ENCODE assay signal across 25 cellular contexts in the genomic region with DNA sequence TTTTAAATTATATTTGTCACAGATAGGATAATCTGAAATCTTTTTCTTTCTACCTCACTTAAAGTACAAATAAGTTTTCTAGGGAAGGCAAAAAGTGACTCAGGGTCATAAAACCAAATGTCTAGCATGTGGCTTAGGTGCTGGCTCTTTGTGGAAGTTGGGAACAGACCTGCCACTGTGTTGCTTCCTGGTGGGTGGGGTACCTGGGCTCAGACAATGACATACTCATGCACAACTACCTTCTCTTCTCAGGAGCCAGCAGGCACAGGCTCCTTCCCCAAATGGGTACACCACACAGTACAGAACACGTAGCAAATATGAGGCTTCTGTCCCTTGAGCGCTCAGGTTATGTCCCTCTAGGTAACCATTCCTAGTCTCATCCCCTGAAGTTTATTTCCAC. TPM values are rescaled to one million over a fixed set of nuclear protein-coding genes. Genes with fewer than 3 reads are reported as not detected.
"Had no signal": no experiment of that assay in that cellular context is flagged by ENCODE, and none has a peak within 500 bp of the region (broad histone marks: within the 10 kb centered on the region; RNA-seq: fewer than 3 reads in every experiment).

No MANE protein-coding gene starts in this region.

- H3K4me3 ChIP-seq: heart right ventricle had no signal

- DNase-seq: activated B cell treated with CpG ODN at 0.5 μM for 24 hours; activated CD4-positive, alpha-beta memory T cell treated with anti-CD3 and anti-CD28 coated beads for 36 hours; activated CD4-positive, alpha-beta T cell treated with anti-CD3 and anti-CD28 coated beads for 36 hours; activated gamma-delta T cell; activated naive CD4-positive, alpha-beta T cell treated with anti-CD3 and anti-CD28 coated beads, Interleukin-2, amount 50 U/mL, for 16 hours; activated naive CD8-positive, alpha-beta T cell treated with anti-CD3 and anti-CD28 coated beads, Interleukin-2, amount 50 U/mL, for 24 hours; foreskin fibroblast; heart right ventricle; left ventricle myocardium superior; mammary epithelial cell; midbrain; naive B cell; occipital lobe; stimulated activated CD4-positive, alpha-beta T cell treated with anti-CD3 and anti-CD28 coated beads, Interleukin-2, amount 100 ng/mL, for 48 hours; stimulated activated CD8-positive, alpha-beta memory T cell treated with anti-CD3 and anti-CD28 coated beads, Interleukin-4, amount 100 ng/mL, for 48 hours; stimulated activated naive B cell treated with anti-CD40 and anti-IgM and Interleukin-4, amounts not matched to agents 10 μg/mL and 1 μg/mL and 100 μg/mL, for 72 hours; T-helper 17 cell had no signal

- H3K4me3 Mint-ChIP-seq: activated B cell treated with CpG ODN at 0.5 μM for 24 hours; activated CD4-positive, alpha-beta memory T cell treated with anti-CD3 and anti-CD28 coated beads for 36 hours; activated CD4-positive, alpha-beta T cell treated with anti-CD3 and anti-CD28 coated beads for 36 hours; activated naive CD8-positive, alpha-beta T cell treated with anti-CD3 and anti-CD28 coated beads, Interleukin-2, amount 50 U/mL, for 24 hours; activated T-helper 1 cell treated with anti-CD3 and anti-CD28 coated beads, Interleukin-12 subunit alpha, Interleukin-12 subunit beta, Interleukin-2, Interleukin-4 antibody, amounts not matched to agents 30 ng/mL and 10 ng/mL and 1 ng/mL, durations not matched to agents 14 hours and 24 hours and 36 hours; naive B cell; neural crest cell; stimulated activated naive B cell treated with anti-CD40 and anti-IgM and Interleukin-4, amounts not matched to agents 10 μg/mL and 1 μg/mL and 100 μg/mL, for 72 hours; T-helper 17 cell; type B pancreatic cell had no signal

- H3K27me3 ChIP-seq: heart right ventricle had no signal

- H3K9me3 Mint-ChIP-seq: activated B cell treated with CpG ODN at 0.5 μM for 24 hours; activated CD4-positive, alpha-beta memory T cell treated with anti-CD3 and anti-CD28 coated beads for 36 hours; activated naive CD8-positive, alpha-beta T cell treated with anti-CD3 and anti-CD28 coated beads, Interleukin-2, amount 50 U/mL, for 24 hours; activated T-helper 1 cell treated with anti-CD3 and anti-CD28 coated beads, Interleukin-12 subunit alpha, Interleukin-12 subunit beta, Interleukin-2, Interleukin-4 antibody, amounts not matched to agents 30 ng/mL and 10 ng/mL and 1 ng/mL, durations not matched to agents 14 hours and 24 hours and 36 hours; naive B cell; stimulated activated naive B cell treated with anti-CD40 and anti-IgM and Interleukin-4, amounts not matched to agents 10 μg/mL and 1 μg/mL and 100 μg/mL, for 72 hours; type B pancreatic cell had no signal

- H3K27ac ChIP-seq: heart right ventricle had no signal

- ATAC-seq: activated CD4-positive, alpha-beta T cell treated with anti-CD3 and anti-CD28 coated beads for 36 hours; activated naive CD8-positive, alpha-beta T cell treated with anti-CD3 and anti-CD28 coated beads, Interleukin-2, amount 50 U/mL, for 24 hours; left ventricle myocardium superior; sciatic nerve; stimulated activated naive B cell treated with anti-CD40 and anti-IgM and Interleukin-4, amounts not matched to agents 10 μg/mL and 1 μg/mL and 100 μg/mL, for 72 hours; T-helper 17 cell had no signal

- H3K9me3 ChIP-seq: heart right ventricle had no signal

- H3K27ac Mint-ChIP-seq: activated B cell treated with CpG ODN at 0.5 μM for 24 hours; activated CD4-positive, alpha-beta memory T cell treated with anti-CD3 and anti-CD28 coated beads for 36 hours; activated CD4-positive, alpha-beta T cell treated with anti-CD3 and anti-CD28 coated beads for 36 hours; activated T-helper 1 cell treated with anti-CD3 and anti-CD28 coated beads, Interleukin-12 subunit alpha, Interleukin-12 subunit beta, Interleukin-2, Interleukin-4 antibody, amounts not matched to agents 30 ng/mL and 10 ng/mL and 1 ng/mL, durations not matched to agents 14 hours and 24 hours and 36 hours; stimulated activated naive B cell treated with anti-CD40 and anti-IgM and Interleukin-4, amounts not matched to agents 10 μg/mL and 1 μg/mL and 100 μg/mL, for 72 hours; T-helper 17 cell; type B pancreatic cell had no signal

- H3K27me3 Mint-ChIP-seq: activated B cell treated with CpG ODN at 0.5 μM for 24 hours; activated CD4-positive, alpha-beta memory T cell treated with anti-CD3 and anti-CD28 coated beads for 36 hours; activated CD4-positive, alpha-beta T cell treated with anti-CD3 and anti-CD28 coated beads for 36 hours; activated naive CD8-positive, alpha-beta T cell treated with anti-CD3 and anti-CD28 coated beads, Interleukin-2, amount 50 U/mL, for 24 hours; naive B cell; stimulated activated naive B cell treated with anti-CD40 and anti-IgM and Interleukin-4, amounts not matched to agents 10 μg/mL and 1 μg/mL and 100 μg/mL, for 72 hours; T-helper 17 cell; type B pancreatic cell had no signal

- H3K4me1 Mint-ChIP-seq: activated B cell treated with CpG ODN at 0.5 μM for 24 hours; activated CD4-positive, alpha-beta T cell treated with anti-CD3 and anti-CD28 coated beads for 36 hours; naive B cell; neural crest cell; stimulated activated naive B cell treated with anti-CD40 and anti-IgM and Interleukin-4, amounts not matched to agents 10 μg/mL and 1 μg/mL and 100 μg/mL, for 72 hours had no signal

RNA-seq across cellular contexts. Expression of a gene that starts 40.1 kb away (rescaled TPM):
- total RNA-seq: activated B cell treated with CpG ODN at 0.5 μM for 24 hours; activated CD4-positive, alpha-beta memory T cell treated with anti-CD3 and anti-CD28 coated beads for 36 hours; activated CD4-positive, alpha-beta T cell treated with anti-CD3 and anti-CD28 coated beads for 36 hours; activated T-helper 1 cell treated with anti-CD3 and anti-CD28 coated beads, Interleukin-12 subunit alpha, Interleukin-12 subunit beta, Interleukin-2, Interleukin-4 antibody, amounts not matched to agents 30 ng/mL and 10 ng/mL and 1 ng/mL, durations not matched to agents 14 hours and 24 hours and 36 hours; epithelial cell of proximal tubule; kidney epithelial cell; left ventricle myocardium superior; mammary epithelial cell; neural crest cell; occipital lobe; sciatic nerve; temporal lobe had no signal
- polyA plus RNA-seq: fibroblast of lung, mammary epithelial cell had no signal
